Comparison of ENCODE assay signal across 29 cellular contexts in the genomic region with DNA sequence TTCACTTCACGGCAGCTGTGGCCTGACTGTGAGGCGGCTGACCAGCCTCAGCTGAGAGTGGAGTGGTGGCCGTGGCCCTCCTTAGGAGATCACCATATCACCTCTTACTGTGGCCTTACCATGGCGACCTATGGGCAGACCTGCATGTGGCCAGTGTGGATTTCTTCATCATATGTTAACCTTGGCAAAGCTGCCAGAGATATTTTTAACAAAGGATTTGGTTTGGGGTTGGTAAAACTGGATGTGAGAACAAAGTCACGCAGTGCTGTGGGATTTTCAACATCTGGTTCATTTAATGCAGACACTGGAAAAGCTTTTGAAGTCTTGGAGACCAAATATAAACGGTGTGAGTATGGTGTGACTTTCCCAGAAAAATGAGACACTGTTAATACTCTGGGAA.
"Had no signal": no experiment of that assay in that cellular context is flagged by ENCODE, and none has a peak within 500 bp of the region (broad histone marks: within the 10 kb centered on the region; RNA-seq: fewer than 3 reads in every experiment).

No MANE protein-coding gene starts in this region.

- DNase-seq: activated CD4-positive, alpha-beta memory T cell treated with anti-CD3 and anti-CD28 coated beads for 36 hours; activated CD4-positive, alpha-beta T cell treated with anti-CD3 and anti-CD28 coated beads for 36 hours; activated CD4-positive, alpha-beta T cell treated with anti-CD3 and anti-CD28 coated beads, Interleukin-2, amount 10 ng/mL, durations not matched to agents 24 days and 14 days; activated CD4-positive, CD25-positive, alpha-beta regulatory T cell; activated CD4-positive, CD25-positive, alpha-beta regulatory T cell treated with anti-CD3 and anti-CD28 coated beads, Interleukin-2, amount 50 U/mL, for 72 hours; activated CD8-positive, alpha-beta memory T cell treated with anti-CD3 and anti-CD28 coated beads, Interleukin-2, amount 10 ng/mL, durations not matched to agents 7 days and 5 days; activated CD8-positive, alpha-beta memory T cell treated with anti-CD3 and anti-CD28 coated beads, Interleukin-2, amount 50 U/mL, for 4 hours; activated CD8-positive, alpha-beta T cell treated with anti-CD3 and anti-CD28 coated beads, Interleukin-2, amount 10 ng/mL, durations not matched to agents 7 days and 5 days; activated gamma-delta T cell; activated naive CD4-positive, alpha-beta T cell; activated naive CD4-positive, alpha-beta T cell treated with anti-CD3 and anti-CD28 coated beads, Interleukin-2, amount 10 ng/mL, durations not matched to agents 7 days and 5 days; activated T-cell treated with anti-CD3 and anti-CD28 coated beads, Interleukin-2, amount 50 U/mL, for 1 hour; activated T-cell treated with anti-CD3 and anti-CD28 coated beads, Interleukin-2, amount 50 U/mL, for 48 hours; amniotic stem cell; anterior cingulate cortex; central memory CD4-positive, alpha-beta T cell; cerebellar nuclear complex; colonic mucosa; effector CD8-positive, alpha-beta T cell; esophagus squamous epithelium; foreskin melanocyte; T-helper 2 cell had no signal

- H3K27ac Mint-ChIP-seq: activated CD4-positive, alpha-beta memory T cell treated with anti-CD3 and anti-CD28 coated beads for 36 hours; activated CD4-positive, alpha-beta T cell treated with anti-CD3 and anti-CD28 coated beads for 36 hours; activated CD4-positive, alpha-beta T cell treated with anti-CD3 and anti-CD28 coated beads, Interleukin-2, amount 10 ng/mL, durations not matched to agents 24 days and 14 days; activated CD8-positive, alpha-beta memory T cell treated with anti-CD3 and anti-CD28 coated beads, Interleukin-2, amount 10 ng/mL, durations not matched to agents 7 days and 5 days; activated CD8-positive, alpha-beta T cell treated with anti-CD3 and anti-CD28 coated beads, Interleukin-2, amount 10 ng/mL, durations not matched to agents 7 days and 5 days; activated naive CD4-positive, alpha-beta T cell treated with anti-CD3 and anti-CD28 coated beads, Interleukin-2, amount 10 ng/mL, durations not matched to agents 7 days and 5 days; activated T-helper 1 cell treated with anti-CD3 and anti-CD28 coated beads, Interleukin-12 subunit alpha, Interleukin-12 subunit beta, Interleukin-2, Interleukin-4 antibody, amounts not matched to agents 30 ng/mL and 10 ng/mL and 1 ng/mL, durations not matched to agents 14 hours and 24 hours and 36 hours; brain had no signal

- H3K4me1 ChIP-seq: breast epithelium, colonic mucosa, esophagus squamous epithelium, gastroesophageal sphincter had no signal

- H3K4me3 ChIP-seq: breast epithelium, cardiac muscle cell, colonic mucosa, esophagus squamous epithelium, gastroesophageal sphincter had no signal

- H3K27me3 Mint-ChIP-seq: activated CD4-positive, alpha-beta memory T cell treated with anti-CD3 and anti-CD28 coated beads for 36 hours; activated CD4-positive, alpha-beta T cell treated with anti-CD3 and anti-CD28 coated beads for 36 hours; activated naive CD4-positive, alpha-beta T cell treated with anti-CD3 and anti-CD28 coated beads, Interleukin-2, amount 10 ng/mL, durations not matched to agents 7 days and 5 days; activated naive CD8-positive, alpha-beta T cell; brain had no signal

- H3K9me3 Mint-ChIP-seq: activated CD4-positive, alpha-beta T cell treated with anti-CD3 and anti-CD28 coated beads, Interleukin-2, amount 10 ng/mL, durations not matched to agents 24 days and 14 days; activated T-helper 1 cell treated with anti-CD3 and anti-CD28 coated beads, Interleukin-12 subunit alpha, Interleukin-12 subunit beta, Interleukin-2, Interleukin-4 antibody, amounts not matched to agents 30 ng/mL and 10 ng/mL and 1 ng/mL, durations not matched to agents 14 hours and 24 hours and 36 hours had no signal

- H3K36me3 ChIP-seq: breast epithelium, cardiac muscle cell, colonic mucosa, esophagus squamous epithelium, gastroesophageal sphincter had no signal

- H3K4me3 Mint-ChIP-seq: activated CD4-positive, alpha-beta memory T cell treated with anti-CD3 and anti-CD28 coated beads for 36 hours; activated CD4-positive, alpha-beta T cell treated with anti-CD3 and anti-CD28 coated beads for 36 hours; activated CD4-positive, alpha-beta T cell treated with anti-CD3 and anti-CD28 coated beads, Interleukin-2, amount 10 ng/mL, durations not matched to agents 24 days and 14 days; activated CD8-positive, alpha-beta memory T cell treated with anti-CD3 and anti-CD28 coated beads, Interleukin-2, amount 10 ng/mL, durations not matched to agents 7 days and 5 days; activated CD8-positive, alpha-beta T cell treated with anti-CD3 and anti-CD28 coated beads, Interleukin-2, amount 10 ng/mL, durations not matched to agents 7 days and 5 days; activated naive CD4-positive, alpha-beta T cell treated with anti-CD3 and anti-CD28 coated beads, Interleukin-2, amount 10 ng/mL, durations not matched to agents 7 days and 5 days; activated naive CD8-positive, alpha-beta T cell; activated T-helper 1 cell treated with anti-CD3 and anti-CD28 coated beads, Interleukin-12 subunit alpha, Interleukin-12 subunit beta, Interleukin-2, Interleukin-4 antibody, amounts not matched to agents 30 ng/mL and 10 ng/mL and 1 ng/mL, durations not matched to agents 14 hours and 24 hours and 36 hours; brain had no signal

- H3K27me3 ChIP-seq: breast epithelium, cardiac muscle cell, colonic mucosa, esophagus squamous epithelium, gastroesophageal sphincter had no signal

- ATAC-seq: activated CD4-positive, alpha-beta T cell treated with anti-CD3 and anti-CD28 coated beads for 36 hours; activated CD8-positive, alpha-beta memory T cell treated with anti-CD3 and anti-CD28 coated beads, Interleukin-2, amount 10 ng/mL, durations not matched to agents 7 days and 5 days; activated CD8-positive, alpha-beta T cell treated with anti-CD3 and anti-CD28 coated beads, Interleukin-2, amount 10 ng/mL, durations not matched to agents 7 days and 5 days; gastroesophageal sphincter had no signal

- H3K9me3 ChIP-seq: breast epithelium, colonic mucosa, esophagus squamous epithelium, gastroesophageal sphincter had no signal

- H3K27ac ChIP-seq: breast epithelium, cardiac muscle cell, colonic mucosa, epithelial cell of prostate, esophagus squamous epithelium, gastroesophageal sphincter had no signal
